In the genomic region with DNA sequence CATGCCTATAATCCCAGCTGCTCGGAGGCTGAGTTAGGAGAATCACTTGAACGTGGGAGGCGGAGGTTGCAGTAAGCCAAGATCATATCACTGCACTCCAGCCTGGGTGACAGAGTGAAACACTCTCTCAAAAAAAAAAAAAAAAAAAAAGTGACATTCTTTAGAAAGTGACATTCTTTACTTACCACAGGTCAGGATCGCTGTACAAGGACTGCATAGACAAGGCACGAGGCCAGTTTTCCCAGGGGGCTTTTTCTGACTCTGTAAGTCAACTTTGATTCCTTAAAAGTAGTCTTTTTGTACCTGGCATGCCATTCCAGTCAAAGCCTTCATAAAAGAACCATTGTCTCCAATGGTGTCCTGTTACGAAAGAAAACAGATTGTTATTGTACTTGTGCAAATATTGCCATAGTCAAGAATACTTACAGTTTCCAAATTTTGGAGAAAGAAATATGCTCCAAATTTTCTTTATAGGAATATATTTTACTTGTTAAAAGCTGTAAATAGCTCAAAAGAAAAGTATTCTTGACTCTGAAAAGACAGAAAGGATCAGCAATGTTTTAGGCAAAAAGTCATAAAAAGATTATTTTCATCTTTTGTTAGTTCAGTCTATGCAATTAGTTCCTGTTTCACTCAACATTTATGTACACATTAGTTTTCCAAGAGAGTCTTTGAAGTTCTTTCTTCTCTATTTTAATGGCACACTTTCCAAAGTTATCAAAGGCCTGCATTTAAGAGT, we compare ENCODE assay signal across 1 cellular context.
TF ChIP-seq lines count a peak whose summit lies in the region.

No MANE protein-coding gene starts in this region.

TF ChIP-seq in HepG2, 621 proteins besides CTCF, POLR2A, EP300 and RAD21 (continued from another document and continues in another):
- TF ChIP-seq, protein P1, sequence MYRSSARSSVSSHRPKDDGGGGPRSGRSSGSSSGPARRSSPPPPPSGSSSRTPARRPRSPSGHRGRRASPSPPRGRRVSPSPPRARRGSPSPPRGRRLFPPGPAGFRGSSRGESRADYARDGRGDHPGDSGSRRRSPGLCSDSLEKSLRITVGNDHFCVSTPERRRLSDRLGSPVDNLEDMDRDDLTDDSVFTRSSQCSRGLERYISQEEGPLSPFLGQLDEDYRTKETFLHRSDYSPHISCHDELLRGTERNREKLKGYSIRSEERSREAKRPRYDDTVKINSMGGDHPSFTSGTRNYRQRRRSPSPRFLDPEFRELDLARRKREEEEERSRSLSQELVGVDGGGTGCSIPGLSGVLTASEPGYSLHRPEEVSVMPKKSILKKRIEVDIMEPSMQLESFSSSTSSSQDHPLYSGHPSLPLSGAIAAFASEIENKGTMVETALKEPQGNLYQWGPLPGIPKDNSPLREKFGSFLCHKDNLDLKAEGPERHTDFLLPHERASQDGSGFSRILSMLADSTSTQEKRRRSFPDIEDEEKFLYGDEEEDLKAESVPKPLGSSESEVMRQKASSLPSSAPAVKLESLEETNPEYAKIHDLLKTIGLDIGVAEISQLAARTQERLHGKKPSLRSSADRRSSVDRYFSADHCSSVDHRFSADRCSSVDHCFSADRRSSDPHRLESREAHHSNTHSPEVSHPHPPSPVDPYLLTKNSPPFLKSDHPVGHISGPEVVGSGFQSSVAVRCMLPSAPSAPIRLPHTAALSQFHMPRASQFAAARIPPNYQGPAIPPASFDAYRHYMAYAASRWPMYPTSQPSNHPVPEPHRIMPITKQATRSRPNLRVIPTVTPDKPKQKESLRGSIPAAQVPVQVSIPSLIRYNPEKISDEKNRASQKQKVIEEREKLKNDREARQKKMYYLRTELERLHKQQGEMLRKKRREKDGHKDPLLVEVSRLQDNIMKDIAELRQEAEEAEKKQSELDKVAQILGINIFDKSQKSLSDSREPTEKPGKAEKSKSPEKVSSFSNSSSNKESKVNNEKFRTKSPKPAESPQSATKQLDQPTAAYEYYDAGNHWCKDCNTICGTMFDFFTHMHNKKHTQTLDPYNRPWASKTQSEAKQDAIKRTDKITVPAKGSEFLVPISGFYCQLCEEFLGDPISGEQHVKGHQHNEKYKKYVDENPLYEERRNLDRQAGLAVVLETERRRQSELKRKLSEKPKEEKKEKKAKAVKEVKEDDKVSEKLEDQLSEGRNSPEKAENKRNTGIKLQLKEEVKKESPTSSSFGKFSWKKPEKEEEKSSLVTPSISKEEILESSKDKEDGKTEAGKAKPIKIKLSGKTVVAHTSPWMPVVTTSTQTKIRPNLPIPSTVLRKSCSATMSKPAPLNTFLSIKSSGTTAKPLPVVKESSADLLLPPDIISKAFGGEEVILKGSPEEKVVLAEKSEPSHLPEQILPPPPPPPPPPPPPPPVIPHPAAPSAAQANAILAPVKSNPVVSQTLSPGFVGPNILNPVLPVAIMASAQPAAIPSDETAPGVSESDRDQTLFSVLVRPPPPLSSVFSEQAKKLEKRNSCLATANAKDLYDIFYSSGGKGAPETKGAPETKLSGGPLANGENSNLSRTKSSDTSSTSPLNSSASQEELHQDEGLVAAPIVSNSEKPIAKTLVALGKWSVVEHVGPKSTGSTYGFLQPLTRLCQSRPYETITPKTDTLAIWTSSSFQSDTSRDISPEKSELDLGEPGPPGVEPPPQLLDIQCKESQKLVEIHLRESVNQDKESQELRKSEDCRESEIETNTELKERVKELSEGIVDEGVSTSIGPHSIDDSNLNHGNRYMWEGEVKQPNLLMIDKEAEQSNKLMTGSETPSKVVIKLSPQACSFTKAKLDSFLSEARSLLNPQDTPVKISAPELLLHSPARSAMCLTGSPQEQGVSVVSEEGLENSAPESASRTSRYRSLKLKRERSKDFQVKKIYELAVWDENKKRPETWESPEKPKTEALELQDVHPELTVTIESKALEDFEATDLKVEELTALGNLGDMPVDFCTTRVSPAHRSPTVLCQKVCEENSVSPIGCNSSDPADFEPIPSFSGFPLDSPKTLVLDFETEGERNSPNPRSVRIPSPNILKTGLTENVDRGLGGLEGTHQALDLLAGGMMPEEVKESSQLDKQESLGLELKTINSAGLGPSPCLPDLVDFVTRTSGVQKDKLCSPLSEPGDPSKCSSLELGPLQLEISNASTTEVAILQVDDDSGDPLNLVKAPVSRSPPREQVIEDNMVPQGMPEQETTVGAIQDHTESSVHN (CRISPR knock-in tag; IDR thresholded peaks at IDR 0.05) = no peak
- TF ChIP-seq TCF7 (IDR thresholded peaks at IDR 0.05; ENCODE audit: low read depth) (peak; percentile 70), GATA4 (IDR thresholded peaks at IDR 0.05; ENCODE audit: borderline replicate concordance, low read depth) (no peak), BRCA1 (CRISPR knock-in tag; IDR thresholded peaks at IDR 0.05) (no peak), RBAK (CRISPR knock-in tag; IDR thresholded peaks at IDR 0.05) (no peak), GFI1 (CRISPR knock-in tag; IDR thresholded peaks at IDR 0.05; ENCODE audit: borderline replicate concordance) (peak; percentile 87), ZNF572 (CRISPR knock-in tag; IDR thresholded peaks at IDR 0.05) (no peak), LBX2 (CRISPR knock-in tag; IDR thresholded peaks at IDR 0.05; ENCODE audit: borderline replicate concordance) (no peak), TAF1 (CRISPR knock-in tag; IDR thresholded peaks at IDR 0.05) (no peak), ZNF570 (CRISPR knock-in tag; IDR thresholded peaks at IDR 0.05; ENCODE audit: borderline replicate concordance) (no peak), ZSCAN5A (CRISPR knock-in tag; IDR thresholded peaks at IDR 0.05; ENCODE audit: borderline replicate concordance) (no peak), SCMH1 (CRISPR knock-in tag; IDR thresholded peaks at IDR 0.05; ENCODE audit: borderline replicate concordance) (no peak), PHF8 (CRISPR knock-in tag; IDR thresholded peaks at IDR 0.05) (no peak), TP53 (CRISPR knock-in tag; conservative IDR thresholded peaks at IDR 0.05) (no peak), MTA1 (CRISPR knock-in tag; IDR thresholded peaks at IDR 0.05; ENCODE audit: borderline replicate concordance) (no peak), PPARG (CRISPR knock-in tag; conservative IDR thresholded peaks at IDR 0.05) (peak; percentile 43), NFRKB (IDR thresholded peaks at IDR 0.05) (no peak), PTBP1 (IDR thresholded peaks at IDR 0.05; ENCODE audit: low read depth, low read length, poor library complexity, severe bottlenecking) (no peak), PHF5A (CRISPR knock-in tag; IDR thresholded peaks at IDR 0.05; ENCODE audit: low read depth, unreplicated experiment) (no peak), NPAS2 (CRISPR knock-in tag; IDR thresholded peaks at IDR 0.05; ENCODE audit: borderline replicate concordance) (no peak), ZNF17 (CRISPR knock-in tag; IDR thresholded peaks at IDR 0.05) (no peak), IKZF4 (CRISPR knock-in tag; IDR thresholded peaks at IDR 0.05; ENCODE audit: borderline replicate concordance, low read depth, not compliant biosample characterization) (no peak), NFYB (CRISPR knock-in tag; IDR thresholded peaks at IDR 0.05) (no peak), FOXK1 (CRISPR knock-in tag; IDR thresholded peaks at IDR 0.05; ENCODE audit: borderline replicate concordance, low read depth) (no peak), ZNF468 (CRISPR knock-in tag; IDR thresholded peaks at IDR 0.05) (no peak), ZNF790 (CRISPR knock-in tag; IDR thresholded peaks at IDR 0.05; ENCODE audit: borderline replicate concordance) (no peak), MEF2D (CRISPR knock-in tag; IDR thresholded peaks at IDR 0.05) (no peak), ZNF576 (CRISPR knock-in tag; IDR thresholded peaks at IDR 0.05) (no peak), MAF1 (CRISPR knock-in tag; IDR thresholded peaks at IDR 0.05; ENCODE audit: borderline replicate concordance) (no peak), ZIK1 (CRISPR knock-in tag; IDR thresholded peaks at IDR 0.05; ENCODE audit: borderline replicate concordance, low read depth) (no peak), NR2F1 (CRISPR knock-in tag; IDR thresholded peaks at IDR 0.05) (peak in 1 of 2 experiments; percentile 66; a peak in 1 of 4 replicates), ZNF589 (CRISPR knock-in tag; conservative IDR thresholded peaks at IDR 0.05) (no peak), ZNF230 (CRISPR knock-in tag; IDR thresholded peaks at IDR 0.05) (no peak)
- TF ChIP-seq, protein P2, sequence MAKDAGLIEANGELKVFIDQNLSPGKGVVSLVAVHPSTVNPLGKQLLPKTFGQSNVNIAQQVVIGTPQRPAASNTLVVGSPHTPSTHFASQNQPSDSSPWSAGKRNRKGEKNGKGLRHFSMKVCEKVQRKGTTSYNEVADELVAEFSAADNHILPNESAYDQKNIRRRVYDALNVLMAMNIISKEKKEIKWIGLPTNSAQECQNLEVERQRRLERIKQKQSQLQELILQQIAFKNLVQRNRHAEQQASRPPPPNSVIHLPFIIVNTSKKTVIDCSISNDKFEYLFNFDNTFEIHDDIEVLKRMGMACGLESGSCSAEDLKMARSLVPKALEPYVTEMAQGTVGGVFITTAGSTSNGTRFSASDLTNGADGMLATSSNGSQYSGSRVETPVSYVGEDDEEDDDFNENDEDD (CRISPR knock-in tag; IDR thresholded peaks at IDR 0.05; ENCODE audit: borderline replicate concordance) = no peak; the same call in 1 of the 2 replicates
- TF ChIP-seq, protein P3, sequence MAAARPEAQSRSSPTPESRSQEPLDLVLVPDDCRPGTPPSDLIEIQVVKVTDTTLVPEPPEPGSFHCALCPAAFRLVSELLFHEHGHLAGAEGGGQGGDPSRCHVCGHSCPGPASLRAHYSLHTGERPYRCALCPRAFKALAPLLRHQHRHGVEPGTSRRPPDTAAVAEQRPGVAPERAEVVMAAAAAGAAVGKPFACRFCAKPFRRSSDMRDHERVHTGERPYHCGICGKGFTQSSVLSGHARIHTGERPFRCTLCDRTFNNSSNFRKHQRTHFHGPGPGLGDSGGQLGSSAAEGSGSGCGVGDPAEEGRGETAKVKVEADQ (CRISPR knock-in tag; IDR thresholded peaks at IDR 0.05; ENCODE audit: borderline replicate concordance) = no peak
- TF ChIP-seq, protein P4, sequence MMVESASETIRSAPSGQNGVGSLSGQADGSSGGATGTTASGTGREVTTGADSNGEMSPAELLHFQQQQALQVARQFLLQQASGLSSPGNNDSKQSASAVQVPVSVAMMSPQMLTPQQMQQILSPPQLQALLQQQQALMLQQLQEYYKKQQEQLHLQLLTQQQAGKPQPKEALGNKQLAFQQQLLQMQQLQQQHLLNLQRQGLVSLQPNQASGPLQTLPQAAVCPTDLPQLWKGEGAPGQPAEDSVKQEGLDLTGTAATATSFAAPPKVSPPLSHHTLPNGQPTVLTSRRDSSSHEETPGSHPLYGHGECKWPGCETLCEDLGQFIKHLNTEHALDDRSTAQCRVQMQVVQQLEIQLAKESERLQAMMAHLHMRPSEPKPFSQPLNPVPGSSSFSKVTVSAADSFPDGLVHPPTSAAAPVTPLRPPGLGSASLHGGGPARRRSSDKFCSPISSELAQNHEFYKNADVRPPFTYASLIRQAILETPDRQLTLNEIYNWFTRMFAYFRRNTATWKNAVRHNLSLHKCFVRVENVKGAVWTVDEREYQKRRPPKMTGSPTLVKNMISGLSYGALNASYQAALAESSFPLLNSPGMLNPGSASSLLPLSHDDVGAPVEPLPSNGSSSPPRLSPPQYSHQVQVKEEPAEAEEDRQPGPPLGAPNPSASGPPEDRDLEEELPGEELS (CRISPR knock-in tag; IDR thresholded peaks at IDR 0.05) = peak; percentile 74; the same call in 1 of the 2 replicates
- TF ChIP-seq, protein P5, sequence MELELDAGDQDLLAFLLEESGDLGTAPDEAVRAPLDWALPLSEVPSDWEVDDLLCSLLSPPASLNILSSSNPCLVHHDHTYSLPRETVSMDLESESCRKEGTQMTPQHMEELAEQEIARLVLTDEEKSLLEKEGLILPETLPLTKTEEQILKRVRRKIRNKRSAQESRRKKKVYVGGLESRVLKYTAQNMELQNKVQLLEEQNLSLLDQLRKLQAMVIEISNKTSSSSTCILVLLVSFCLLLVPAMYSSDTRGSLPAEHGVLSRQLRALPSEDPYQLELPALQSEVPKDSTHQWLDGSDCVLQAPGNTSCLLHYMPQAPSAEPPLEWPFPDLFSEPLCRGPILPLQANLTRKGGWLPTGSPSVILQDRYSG (CRISPR knock-in tag; IDR thresholded peaks at IDR 0.05) = no peak
- TF ChIP-seq, protein P6, sequence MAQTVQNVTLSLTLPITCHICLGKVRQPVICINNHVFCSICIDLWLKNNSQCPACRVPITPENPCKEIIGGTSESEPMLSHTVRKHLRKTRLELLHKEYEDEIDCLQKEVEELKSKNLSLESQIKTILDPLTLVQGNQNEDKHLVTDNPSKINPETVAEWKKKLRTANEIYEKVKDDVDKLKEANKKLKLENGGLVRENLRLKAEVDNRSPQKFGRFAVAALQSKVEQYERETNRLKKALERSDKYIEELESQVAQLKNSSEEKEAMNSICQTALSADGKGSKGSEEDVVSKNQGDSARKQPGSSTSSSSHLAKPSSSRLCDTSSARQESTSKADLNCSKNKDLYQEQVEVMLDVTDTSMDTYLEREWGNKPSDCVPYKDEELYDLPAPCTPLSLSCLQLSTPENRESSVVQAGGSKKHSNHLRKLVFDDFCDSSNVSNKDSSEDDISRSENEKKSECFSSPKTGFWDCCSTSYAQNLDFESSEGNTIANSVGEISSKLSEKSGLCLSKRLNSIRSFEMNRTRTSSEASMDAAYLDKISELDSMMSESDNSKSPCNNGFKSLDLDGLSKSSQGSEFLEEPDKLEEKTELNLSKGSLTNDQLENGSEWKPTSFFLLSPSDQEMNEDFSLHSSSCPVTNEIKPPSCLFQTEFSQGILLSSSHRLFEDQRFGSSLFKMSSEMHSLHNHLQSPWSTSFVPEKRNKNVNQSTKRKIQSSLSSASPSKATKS (CRISPR knock-in tag; IDR thresholded peaks at IDR 0.05) = no peak
- TF ChIP-seq, protein P7, sequence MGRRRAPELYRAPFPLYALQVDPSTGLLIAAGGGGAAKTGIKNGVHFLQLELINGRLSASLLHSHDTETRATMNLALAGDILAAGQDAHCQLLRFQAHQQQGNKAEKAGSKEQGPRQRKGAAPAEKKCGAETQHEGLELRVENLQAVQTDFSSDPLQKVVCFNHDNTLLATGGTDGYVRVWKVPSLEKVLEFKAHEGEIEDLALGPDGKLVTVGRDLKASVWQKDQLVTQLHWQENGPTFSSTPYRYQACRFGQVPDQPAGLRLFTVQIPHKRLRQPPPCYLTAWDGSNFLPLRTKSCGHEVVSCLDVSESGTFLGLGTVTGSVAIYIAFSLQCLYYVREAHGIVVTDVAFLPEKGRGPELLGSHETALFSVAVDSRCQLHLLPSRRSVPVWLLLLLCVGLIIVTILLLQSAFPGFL (CRISPR knock-in tag; IDR thresholded peaks at IDR 0.05) = no peak
